In genomic region chr12:106644335-106645073, GRCh38 we compare ENCODE assay signal across 24 cellular contexts.
DNase-seq lines count a peak whose midpoint lies in the region; ATAC-seq, FAIRE-seq and TF ChIP-seq lines count a peak whose summit lies in the region.
"Had no signal": no experiment of that assay in that cellular context is flagged by ENCODE, and none has a peak within 500 bp of the region (broad histone marks: within the 10 kb centered on the region; RNA-seq: fewer than 3 reads in every experiment).

No MANE protein-coding gene starts in this region.

- no peaks in the 10 kb centered on the region for H3K36me3 ChIP-seq in astrocyte (ENCODE audit: insufficient read depth, low read length)
- H3K36me3 ChIP-seq in skeletal muscle satellite cell (ENCODE audit: insufficient read depth, low read length) = no peaks in the 10 kb centered on the region
- H3K36me3 ChIP-seq: MG63, tibial artery had no signal

- H3K9me3 Mint-ChIP-seq in astrocyte (ENCODE audit: unreplicated experiment) = no peaks in the 10 kb centered on the region
- H3K9me3 Mint-ChIP-seq: activated CD8-positive, alpha-beta T cell treated with anti-CD3 and anti-CD28 coated beads for 36 hours; CD4-positive, alpha-beta memory T cell; IgD-negative memory B cell had no signal

- H3K36me3 Mint-ChIP-seq in astrocyte (ENCODE audit: low read depth, unreplicated experiment) = peaks cover 2% of the 10 kb centered on the region
- H3K36me3 Mint-ChIP-seq: CD4-positive, alpha-beta memory T cell had no signal

- FAIRE-seq in astrocyte (lab: Jason Lieb, UNC) = no peak

- H3K27me3 ChIP-seq in astrocyte (ENCODE audit: insufficient read depth, low read length) = peaks cover 3% of the 10 kb centered on the region
- peaks cover 20% of the 10 kb centered on the region for H3K27me3 ChIP-seq in skeletal muscle satellite cell (ENCODE audit: control insufficient read depth, insufficient read depth, low read length)
- H3K27me3 ChIP-seq: MG63, tibial artery had no signal

- H3K27me3 Mint-ChIP-seq in astrocyte (ENCODE audit: low read depth, unreplicated experiment) = peaks cover 9% of the 10 kb centered on the region

- no peak overlapping the region for H3K27ac ChIP-seq in astrocyte (ENCODE audit: low read depth, low read length)
- H3K27ac ChIP-seq: GM23248, HL-60, SK-N-MC, tibial artery had no signal

- no peak overlapping the region for H3K27ac Mint-ChIP-seq in astrocyte (ENCODE audit: unreplicated experiment)
- H3K27ac Mint-ChIP-seq: activated CD8-positive, alpha-beta T cell treated with anti-CD3 and anti-CD28 coated beads for 36 hours; CD4-positive, alpha-beta memory T cell; IgD-negative memory B cell had no signal

- TF ChIP-seq CTCF in astrocyte (IDR thresholded peaks at IDR 0.05; ENCODE audit: insufficient read depth, low read depth, low read length) = no peak

- peak; percentile 69 for ATAC-seq in left lobe of liver
- ATAC-seq in HG02973 (IDR thresholded peaks at IDR 0.05; ENCODE audit: unreplicated experiment) = no peak
- ATAC-seq in HG03097 (IDR thresholded peaks at IDR 0.05; ENCODE audit: low FRiP score, unreplicated experiment) = no peak
- ATAC-seq: activated CD4-positive, CD25-positive, alpha-beta regulatory T cell treated with anti-CD3 and anti-CD28 coated beads, Interleukin-2, amount 50 U/mL, for 24 hours; activated CD8-positive, alpha-beta T cell treated with anti-CD3 and anti-CD28 coated beads for 36 hours; Panc1 had no signal

- H3K4me1 ChIP-seq in astrocyte (ENCODE audit: insufficient read depth, low read length) (peaks cover 4% of the 10 kb centered on the region), skeletal muscle satellite cell (ENCODE audit: control insufficient read depth, insufficient read depth, low read length) (peaks cover 7% of the 10 kb centered on the region)

- peak overlapping the region; percentile 56 for H2AFZ ChIP-seq in astrocyte (ENCODE audit: low read depth, low read length)
- H2AFZ ChIP-seq: GM23248 had no signal

- DNase-seq in HuH-7 (ENCODE audit: low spot score) (peak; percentile 33), astrocyte (ENCODE audit: low read depth) (no peak), left lobe of liver (ENCODE audit: low spot score) (no peak), T-helper 2 cell (no peak), NCI-H526 (lab: John Stamatoyannopoulos, UW) (no peak)
- DNase-seq: activated CD8-positive, alpha-beta T cell treated with anti-CD3 and anti-CD28 coated beads for 36 hours; activated gamma-delta T cell treated with Interleukin-2 at 50 U/mL for 16 hours; amniotic stem cell; CD4-positive, alpha-beta memory T cell; effector CD4-positive, alpha-beta T cell; GM23248; NCI-H1694; NCI-H2171 treated with DMSO at 0.1 percent for 48 hours; T1000 had no signal

- H3K4me2 ChIP-seq in astrocyte (ENCODE audit: low read length) (peak overlapping the region; percentile 78), skeletal muscle satellite cell (ENCODE audit: low read length) (peak overlapping the region; percentile 65)

- H3K9me3 ChIP-seq in astrocyte (ENCODE audit: insufficient read depth, low read depth, low read length) (no peaks in the 10 kb centered on the region), skeletal muscle satellite cell (replicated peaks; ENCODE audit: low read length) (no peaks in the 10 kb centered on the region)
- H3K9me3 ChIP-seq: MG63, tibial artery had no signal

- H3K4me3 ChIP-seq in astrocyte (ENCODE audit: insufficient read depth, low read depth, low read length) (no peak overlapping the region), skeletal muscle satellite cell (ENCODE audit: low read length) (no peak overlapping the region)
- H3K4me3 ChIP-seq: GM23248, MG63, SK-N-MC, tibial artery had no signal

- H3K4me3 Mint-ChIP-seq in astrocyte (ENCODE audit: unreplicated experiment) = no peak overlapping the region
- H3K4me3 Mint-ChIP-seq: activated CD8-positive, alpha-beta T cell treated with anti-CD3 and anti-CD28 coated beads for 36 hours; CD4-positive, alpha-beta memory T cell had no signal

- H4K20me1 ChIP-seq in astrocyte (ENCODE audit: insufficient read depth, low read length) = no peaks in the 10 kb centered on the region

- H3K4me1 Mint-ChIP-seq in astrocyte (ENCODE audit: low read depth, unreplicated experiment) = no peaks in the 10 kb centered on the region
- H3K4me1 Mint-ChIP-seq: IgD-negative memory B cell had no signal

- H3K9ac ChIP-seq in astrocyte (ENCODE audit: low read length) = no peak overlapping the region
- no peak overlapping the region for H3K9ac ChIP-seq in skeletal muscle satellite cell (ENCODE audit: low read depth, low read length)
- H3K9ac ChIP-seq: GM23248 had no signal

- H3K79me2 ChIP-seq in astrocyte (ENCODE audit: insufficient read depth, low read length) = no peaks in the 10 kb centered on the region
